In genomic region chr5:172603425-172603824, GRCh38 we compare ENCODE assay signal across 11 cellular contexts. TPM values are rescaled to one million over a fixed set of nuclear protein-coding genes. Genes with fewer than 3 reads are reported as not detected.
DNase-seq lines count a peak whose midpoint lies in the region; ATAC-seq and TF ChIP-seq lines count a peak whose summit lies in the region.
"Had no signal": no experiment of that assay in that cellular context is flagged by ENCODE, and none has a peak within 500 bp of the region (broad histone marks: within the 10 kb centered on the region; RNA-seq: fewer than 3 reads in every experiment).

No MANE protein-coding gene starts in this region.

- H3K27ac ChIP-seq in muscle layer of colon (ENCODE audit: low read depth, low read length) (peak overlapping the region; percentile 62), testis (peak overlapping the region; percentile 55 to 77)

- H3K4me3 ChIP-seq in adipocyte (ENCODE audit: low read length) = no peak overlapping the region
- H3K4me3 ChIP-seq in fibroblast of mammary gland (ENCODE audit: control insufficient read depth, low read depth, low read length) = no peak overlapping the region
- H3K4me3 ChIP-seq in muscle layer of colon (ENCODE audit: low read depth in 1 of 2, low read length in 2 of 2) = peak overlapping the region in 1 of 2 donors; percentile 52
- no peak overlapping the region for H3K4me3 ChIP-seq in testis

- H3K9ac ChIP-seq in adipocyte (ENCODE audit: low read length) (no peak overlapping the region), muscle layer of colon (ENCODE audit: low read length) (peak overlapping the region; percentile 54)
- H3K9ac ChIP-seq: SK-N-SH had no signal

- peaks cover 23% of the 10 kb centered on the region for H3K27me3 ChIP-seq in adipocyte (replicated peaks; ENCODE audit: control insufficient read depth, insufficient read depth, low read length)
- H3K27me3 ChIP-seq in muscle layer of colon (ENCODE audit: control insufficient read depth in 1 of 2, insufficient read depth in 2 of 2, low read length in 2 of 2) = no peaks in the 10 kb centered on the region
- no peaks in the 10 kb centered on the region for H3K27me3 ChIP-seq in testis

- TF ChIP-seq POLR2A in testis (IDR thresholded peaks at IDR 0.05) = no peak

- peaks cover 7% of the 10 kb centered on the region for H3K4me1 ChIP-seq in adipocyte (ENCODE audit: control insufficient read depth, insufficient read depth, low read length)
- H3K4me1 ChIP-seq in muscle layer of colon (ENCODE audit: insufficient read depth, low read length) = peaks cover 26% of the 10 kb centered on the region
- H3K4me1 ChIP-seq in testis = peaks cover 6% of the 10 kb centered on the region

- H3K36me3 ChIP-seq in adipocyte (ENCODE audit: control insufficient read depth, insufficient read depth, low read length, severe bottlenecking) (no peaks in the 10 kb centered on the region), muscle layer of colon (ENCODE audit: insufficient read depth, low read length) (no peaks in the 10 kb centered on the region), testis (ENCODE audit: low read depth, missing control alignments) (no peaks in the 10 kb centered on the region)

- DNase-seq in adipocyte (ENCODE audit: low read depth) (peak; percentile 26), fibroblast of mammary gland (ENCODE audit: low read depth) (peak; percentile 30), testis (no peak), SHP77 treated with DMSO at 0.1 percent for 48 hours (lab: John Stamatoyannopoulos, UW) (no peak), NCI-H1092 treated with DMSO at 0.1 percent for 48 hours (lab: John Stamatoyannopoulos, UW) (no peak)
- DNase-seq: Calu3, Karpas-422, SK-N-SH had no signal

- ATAC-seq in HG02571 (IDR thresholded peaks at IDR 0.05; ENCODE audit: unreplicated experiment) (no peak), GM21619 (IDR thresholded peaks at IDR 0.05; ENCODE audit: unreplicated experiment) (no peak)

- H3K9me3 ChIP-seq in adipocyte (ENCODE audit: control insufficient read depth, low read length) = peaks cover 30% of the 10 kb centered on the region
- no peaks in the 10 kb centered on the region for H3K9me3 ChIP-seq in muscle layer of colon (ENCODE audit: low read length)
- H3K9me3 ChIP-seq in testis = no peaks in the 10 kb centered on the region
- H3K9me3 ChIP-seq: SK-N-SH had no signal

- TF ChIP-seq CTCF in fibroblast of mammary gland (conservative IDR thresholded peaks at IDR 0.05; ENCODE audit: control insufficient read depth, insufficient read depth, low read depth, low read length) (no peak), testis (IDR thresholded peaks at IDR 0.05) (no peak)

- 50 to 51% methylated on average over 15 of the region's 15 CpGs for WGBS in testis, 2 donors

- intact Hi-C loops in testis (cut with DNase I; ENCODE audit: low total_unique reads) = no loop called here

RNA-seq across cellular contexts. Expression of gene NEURL1B, which starts 37.6 kb away (rescaled TPM):
- 10 to 100 TPM; 15.8 to 18.1 TPM for total RNA-seq in testis
- polyA plus RNA-seq in testis (ENCODE audit: insufficient read depth, low read depth, low replicate concordance) = 17.1 TPM

Comparison
In these comparisons a context has a peak if more than half of its experiments do, and no peak if none do; other contexts are left out.
1. DNase-seq: peak in adipocyte (single experiment) and fibroblast of mammary gland (single experiment); none in testis (single experiment), SHP77 treated with DMSO at 0.1 percent for 48 hours (single experiment) and NCI-H1092 treated with DMSO at 0.1 percent for 48 hours (single experiment).